15 cellular contexts compared by ENCODE assay signal in the genomic region with DNA sequence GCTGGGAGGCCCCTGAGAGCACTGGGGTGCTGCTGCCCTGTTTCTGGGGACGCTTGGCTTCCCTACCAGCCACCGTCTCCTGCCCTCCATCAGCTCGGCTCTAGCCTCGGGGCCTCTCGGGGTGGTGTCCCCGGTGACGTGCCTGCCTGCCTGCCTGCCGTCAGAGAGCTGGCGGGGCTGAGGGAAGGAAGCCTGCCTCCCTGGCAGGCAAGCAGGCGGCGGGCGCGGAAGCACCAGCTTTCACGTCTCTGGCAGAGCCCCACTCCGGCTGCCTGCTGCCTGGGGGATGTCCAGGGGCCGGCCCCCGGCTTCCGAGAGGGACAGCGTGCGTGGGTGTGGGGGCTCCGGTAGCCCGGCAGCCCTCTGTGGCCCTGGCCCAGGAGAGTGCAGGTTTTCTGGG. TPM values are rescaled to one million over a fixed set of nuclear protein-coding genes. Genes with fewer than 3 reads are reported as not detected.
DNase-seq lines count a peak whose midpoint lies in the region; ATAC-seq, FAIRE-seq and TF ChIP-seq lines count a peak whose summit lies in the region.
"Had no signal": no experiment of that assay in that cellular context is flagged by ENCODE, and none has a peak within 500 bp of the region (broad histone marks: within the 10 kb centered on the region; RNA-seq: fewer than 3 reads in every experiment).

No MANE protein-coding gene starts in this region.

- H4K20me1 ChIP-seq in SK-N-SH (ENCODE audit: insufficient read depth) = no peaks in the 10 kb centered on the region
- H4K20me1 ChIP-seq in GM23248 (ENCODE audit: insufficient read depth) = no peaks in the 10 kb centered on the region

- H2AFZ ChIP-seq in SK-N-SH (ENCODE audit: low read depth) = no peak overlapping the region
- no peak overlapping the region for H2AFZ ChIP-seq in GM23248

- H3K9ac ChIP-seq in SK-N-SH (no peak overlapping the region), muscle layer of colon (ENCODE audit: low read length) (no peak overlapping the region), GM23248 (no peak overlapping the region)

- CTCF ChIA-PET in SK-N-SH (lab: Yijun Ruan, JAX) = interaction anchor here (0.6 to 35.7 kb wide), 11 partner anchors 8 to 144 kb away, joined by 3 to 1216 read pairs (median 6); a partner anchor contains a TSS
- CTCF ChIA-PET in activated CD4-positive, alpha-beta T cell treated with anti-CD3 and anti-CD28 coated beads for 36 hours (lab: Charles Lee) = no interaction called here

- no peaks in the 10 kb centered on the region for H3K36me3 Mint-ChIP-seq in activated CD4-positive, alpha-beta T cell treated with anti-CD3 and anti-CD28 coated beads for 36 hours (ENCODE audit: low read depth)
- H3K36me3 Mint-ChIP-seq: activated naive CD8-positive, alpha-beta T cell treated with anti-CD3 and anti-CD28 coated beads for 36 hours had no signal

- no peak for TF ChIP-seq EP300 in SK-N-SH (IDR thresholded peaks at IDR 0.05; ENCODE audit: borderline replicate concordance in 1 of 2, low read depth in 1 of 2, low read length in 1 of 2)

- 78% methylated on average over 17 of the region's 22 CpGs for WGBS in SK-N-SH (ENCODE audit: low lambda C conversion rate)
- WGBS in GM23248 (ENCODE audit: low coverage in 1 of 2, low lambda C conversion rate in 2 of 2, missing lambda C conversion rate in 2 of 2), 2 experiments = 89 to 91% methylated on average over 12 to 22 of the region's 22 CpGs

- H3K79me2 ChIP-seq in SK-N-SH (ENCODE audit: insufficient read depth) = peaks cover 4% of the 10 kb centered on the region; the same call in 1 of the 2 replicates
- H3K79me2 ChIP-seq in GM23248 (ENCODE audit: insufficient read depth) = no peaks in the 10 kb centered on the region

- H3K4me1 Mint-ChIP-seq in activated CD4-positive, alpha-beta T cell treated with anti-CD3 and anti-CD28 coated beads for 36 hours = no peaks in the 10 kb centered on the region
- H3K4me1 Mint-ChIP-seq: activated naive CD8-positive, alpha-beta T cell treated with anti-CD3 and anti-CD28 coated beads for 36 hours had no signal

- H3K36me3 ChIP-seq in SK-N-SH (replicated peaks in 1 of 2; ENCODE audit: control insufficient read depth in 1 of 2, insufficient read depth in 2 of 2, low read length in 1 of 2) (peaks cover 1 to 12% of the 10 kb centered on the region in 2 experiments), muscle layer of colon (ENCODE audit: insufficient read depth, low read length) (no peaks in the 10 kb centered on the region), GM23248 (ENCODE audit: low read depth) (no peaks in the 10 kb centered on the region)
- H3K36me3 ChIP-seq: thyroid gland had no signal

- H3K9me3 Mint-ChIP-seq in activated CD4-positive, alpha-beta T cell treated with anti-CD3 and anti-CD28 coated beads for 36 hours (ENCODE audit: low read depth) = no peaks in the 10 kb centered on the region
- H3K9me3 Mint-ChIP-seq: activated naive CD8-positive, alpha-beta T cell treated with anti-CD3 and anti-CD28 coated beads for 36 hours had no signal

- H3K27me3 ChIP-seq in SK-N-SH (ENCODE audit: insufficient read depth) (no peaks in the 10 kb centered on the region), muscle layer of colon (ENCODE audit: control insufficient read depth in 1 of 2, insufficient read depth in 2 of 2, low read length in 2 of 2) (no peaks in the 10 kb centered on the region), GM23248 (replicated peaks; ENCODE audit: insufficient read depth) (no peaks in the 10 kb centered on the region)
- H3K27me3 ChIP-seq: thyroid gland had no signal

- H3K4me3 ChIP-seq in SK-N-SH (ENCODE audit: low read depth in 2 of 2, low read length in 1 of 2) (no peak overlapping the region), muscle layer of colon (ENCODE audit: low read depth in 1 of 2, low read length in 2 of 2) (no peak overlapping the region), GM23248 (no peak overlapping the region)
- H3K4me3 ChIP-seq: thyroid gland had no signal

- no peaks in the 10 kb centered on the region for H3K27me3 Mint-ChIP-seq in activated CD4-positive, alpha-beta T cell treated with anti-CD3 and anti-CD28 coated beads for 36 hours
- H3K27me3 Mint-ChIP-seq: activated naive CD8-positive, alpha-beta T cell treated with anti-CD3 and anti-CD28 coated beads for 36 hours had no signal

- FAIRE-seq in frontal cortex (lab: Jason Lieb, UNC) = no peak

- H3K27ac ChIP-seq in SK-N-SH (ENCODE audit: low read depth in 2 of 2, low read length in 1 of 2) (peak overlapping the region in 1 of 2 experiments; percentile 82; a peak in 2 of 4 replicates), muscle layer of colon (ENCODE audit: low read depth, low read length) (peak overlapping the region; percentile 75), GM23248 (no peak overlapping the region)
- H3K27ac ChIP-seq: thyroid gland had no signal

- H3K4me2 ChIP-seq in SK-N-SH = no peak overlapping the region
- H3K4me2 ChIP-seq in GM23248 (ENCODE audit: unreplicated experiment) = no peak overlapping the region

- H3K27ac Mint-ChIP-seq in activated CD4-positive, alpha-beta T cell treated with anti-CD3 and anti-CD28 coated beads for 36 hours = no peak overlapping the region
- H3K27ac Mint-ChIP-seq: activated naive CD8-positive, alpha-beta T cell treated with anti-CD3 and anti-CD28 coated beads for 36 hours had no signal

- DNase-seq in Ammon's horn (ENCODE audit: low spot score) (peak; percentile 60), SK-N-SH (peak; percentile 94), frontal cortex (ENCODE audit: low spot score in 2 of 2) (peak; percentile 67 to 74), GM23248 (no peak), HPDE6-E6E7 (ENCODE audit: extremely low spot score) (no peak)
- no peak for DNase-seq in activated CD4-positive, alpha-beta T cell treated with anti-CD3 and anti-CD28 coated beads for 36 hours
- no peak for DNase-seq in stimulated activated CD4-positive, alpha-beta T cell treated with anti-CD3 and anti-CD28 coated beads, Interleukin-4, amount 100 ng/mL, for 1 hour
- DNase-seq: ACHN; activated CD4-positive, alpha-beta T cell treated with anti-CD3 and anti-CD28 coated beads for 1 hour; activated naive CD8-positive, alpha-beta T cell treated with anti-CD3 and anti-CD28 coated beads for 36 hours; cortex of kidney; NCI-H2029 treated with DMSO at 0.1 percent for 48 hours; T-helper 1 cell had no signal

- H3K9me3 ChIP-seq in SK-N-SH (no peaks in the 10 kb centered on the region), muscle layer of colon (ENCODE audit: low read length) (no peaks in the 10 kb centered on the region), GM23248 (ENCODE audit: low read depth) (no peaks in the 10 kb centered on the region)
- H3K9me3 ChIP-seq: thyroid gland had no signal

- intact Hi-C loops in activated CD4-positive, alpha-beta T cell treated with anti-CD3 and anti-CD28 coated beads for 36 hours (cut with DNase I, micrococcal nuclease) = no loop called here

- POLR2A ChIA-PET in SK-N-SH (lab: Yijun Ruan, JAX) = interaction anchor here (0.6 to 1.0 kb wide), 4 partner anchors 35 to 85 kb away, joined by 3 to 4 read pairs (median 3); a partner anchor contains a TSS
- POLR2A ChIA-PET in activated CD4-positive, alpha-beta T cell treated with anti-CD3 and anti-CD28 coated beads for 36 hours (lab: Charles Lee) = no interaction called here

- TF ChIP-seq RAD21 in SK-N-SH (IDR thresholded peaks at IDR 0.05; ENCODE audit: low read length) = no peak

- no peak for ATAC-seq in activated CD4-positive, alpha-beta T cell treated with anti-CD3 and anti-CD28 coated beads for 36 hours

- H3K4me1 ChIP-seq in SK-N-SH (ENCODE audit: control insufficient read depth in 1 of 2, insufficient read depth in 2 of 2, low read depth in 1 of 2, low read length in 1 of 2) (peaks cover 0 to 24% of the 10 kb centered on the region in 2 experiments; a peak in 1 of 4 replicates), muscle layer of colon (ENCODE audit: insufficient read depth, low read length) (peaks cover 6% of the 10 kb centered on the region), GM23248 (ENCODE audit: insufficient read depth) (no peaks in the 10 kb centered on the region)
- H3K4me1 ChIP-seq: thyroid gland had no signal

- H3K9me2 ChIP-seq in SK-N-SH (no peaks in the 10 kb centered on the region), GM23248 (ENCODE audit: insufficient read depth) (no peaks in the 10 kb centered on the region)

- in situ Hi-C loops in GM23248 (cut with MboI) = no loop called here

- H3K4me3 Mint-ChIP-seq in activated CD4-positive, alpha-beta T cell treated with anti-CD3 and anti-CD28 coated beads for 36 hours = no peak overlapping the region
- H3K4me3 Mint-ChIP-seq: activated naive CD8-positive, alpha-beta T cell treated with anti-CD3 and anti-CD28 coated beads for 36 hours had no signal

- H3F3A ChIP-seq in SK-N-SH (replicated peaks; ENCODE audit: insufficient read depth) (peaks cover 8% of the 10 kb centered on the region), GM23248 (ENCODE audit: insufficient read depth) (no peaks in the 10 kb centered on the region)

- no peak for TF ChIP-seq CTCF in SK-N-SH (IDR thresholded peaks at IDR 0.05)

RNA-seq across cellular contexts. Expression of a gene that starts 9.3 kb away (rescaled TPM):
- 247 and 255 TPM in 2 replicates for polyA plus RNA-seq in SK-N-SH (2012; rRNA removed)
- polyA plus RNA-seq in SK-N-SH (2012; cell fraction: cytosol; rRNA removed) = 145 and 202 TPM in 2 replicates
- polyA plus RNA-seq in SK-N-SH (2012; cell fraction: nucleus; rRNA removed) = 332 and 419 TPM in 2 replicates
- total RNA-seq in frontal cortex = 31.0 TPM
- 10 to 100 TPM; 77.5 to 84.1 TPM for total RNA-seq in activated CD4-positive, alpha-beta T cell treated with anti-CD3 and anti-CD28 coated beads for 36 hours
- total RNA-seq in GM23248 (2014; rRNA removed; shearing (Covaris generic)) = 43.9 and 68.8 TPM in 2 replicates
- 65.2 and 68.6 TPM in 2 replicates for polyA plus RNA-seq in GM23248 (2016; fragmentation: Nextera tagmentation; extraction: Ambion mirVana)

RNA-seq across cellular contexts. Expression of a gene that starts 9.8 kb away (rescaled TPM):
- polyA plus RNA-seq in SK-N-SH (2012; rRNA removed) (30.3 and 31.5 TPM in 2 replicates), GM23248 (2016; fragmentation: Nextera tagmentation; extraction: Ambion mirVana) (4.4 and 4.5 TPM in 2 replicates)
- polyA plus RNA-seq in SK-N-SH (2012; cell fraction: cytosol; rRNA removed) = 9.3 and 14.9 TPM in 2 replicates
- polyA plus RNA-seq in SK-N-SH (2012; cell fraction: nucleus; rRNA removed) = 125 and 148 TPM in 2 replicates
- total RNA-seq in frontal cortex = 14.3 TPM
- 10 to 100 TPM; 17.6 to 20.6 TPM for total RNA-seq in activated CD4-positive, alpha-beta T cell treated with anti-CD3 and anti-CD28 coated beads for 36 hours
- total RNA-seq in GM23248 (2014; rRNA removed; shearing (Covaris generic)) = 14.8 and 15.3 TPM in 2 replicates

RNA-seq across cellular contexts. Expression of a gene that starts 18.1 kb away (rescaled TPM):
- polyA plus RNA-seq in SK-N-SH (2012; rRNA removed) (69.9 and 83.6 TPM in 2 replicates), GM23248 (2016; fragmentation: Nextera tagmentation; extraction: Ambion mirVana) (1.3 and 1.8 TPM in 2 replicates)
- 34.1 and 51.7 TPM in 2 replicates for polyA plus RNA-seq in SK-N-SH (2012; cell fraction: cytosol; rRNA removed)
- 103 and 145 TPM in 2 replicates for polyA plus RNA-seq in SK-N-SH (2012; cell fraction: nucleus; rRNA removed)
- total RNA-seq in frontal cortex = 110 TPM
- 10 to 100 TPM in 1 of 2 experiments, 1 to 10 TPM in 1; 9.6 to 10.6 TPM for total RNA-seq in activated CD4-positive, alpha-beta T cell treated with anti-CD3 and anti-CD28 coated beads for 36 hours
- total RNA-seq in GM23248 (2014; rRNA removed; shearing (Covaris generic)) = 5.4 and 7.9 TPM in 2 replicates

RNA-seq across cellular contexts. Expression of a gene that starts 24.2 kb away (rescaled TPM):
- 153 and 190 TPM in 2 replicates for polyA plus RNA-seq in SK-N-SH (2012; rRNA removed)
- 75.6 and 113 TPM in 2 replicates for polyA plus RNA-seq in SK-N-SH (2012; cell fraction: cytosol; rRNA removed)
- 168 and 433 TPM in 2 replicates for polyA plus RNA-seq in SK-N-SH (2012; cell fraction: nucleus; rRNA removed)
- 25.7 TPM for total RNA-seq in frontal cortex
- total RNA-seq in activated CD4-positive, alpha-beta T cell treated with anti-CD3 and anti-CD28 coated beads for 36 hours = 100 to 1,000 TPM; 105 to 166 TPM
- 75.8 and 83.5 TPM in 2 replicates for total RNA-seq in GM23248 (2014; rRNA removed; shearing (Covaris generic))
- polyA plus RNA-seq in GM23248 (2016; fragmentation: Nextera tagmentation; extraction: Ambion mirVana) = 69.9 and 70.2 TPM in 2 replicates

RNA-seq across cellular contexts. Expression of a gene that starts 35.9 kb away (rescaled TPM):
- 27.5 and 36.2 TPM in 2 replicates for polyA plus RNA-seq in SK-N-SH (2012; rRNA removed)
- 13.9 and 21.1 TPM in 2 replicates for polyA plus RNA-seq in SK-N-SH (2012; cell fraction: cytosol; rRNA removed)
- polyA plus RNA-seq in SK-N-SH (2012; cell fraction: nucleus; rRNA removed) = 98.9 and 121 TPM in 2 replicates
- total RNA-seq in frontal cortex = 13.5 TPM
- 10 to 100 TPM; 23.3 to 26.5 TPM for total RNA-seq in activated CD4-positive, alpha-beta T cell treated with anti-CD3 and anti-CD28 coated beads for 36 hours
- total RNA-seq in GM23248 (2014; rRNA removed; shearing (Covaris generic)) = 23.4 and 23.5 TPM in 2 replicates
- polyA plus RNA-seq in GM23248 (2016; fragmentation: Nextera tagmentation; extraction: Ambion mirVana) = 20.6 and 22.6 TPM in 2 replicates

Comparison
In these comparisons a context has a peak if more than half of its experiments do, and no peak if none do; other contexts are left out.
1. DNase-seq: peak in Ammon's horn (single experiment), SK-N-SH (single experiment) and frontal cortex (2 of 2); none in activated CD4-positive, alpha-beta T cell treated with anti-CD3 and anti-CD28 coated beads for 36 hours (single experiment), stimulated activated CD4-positive, alpha-beta T cell treated with anti-CD3 and anti-CD28 coated beads, Interleukin-4, amount 100 ng/mL, for 1 hour (single experiment), GM23248 (single experiment) and HPDE6-E6E7 (single experiment).